Comparison of ENCODE assay signal across 1 cellular context in genomic region chr2:68722712-68723111, GRCh38.
A peak's percentile ranks its signal among the peaks of the same experiment; 100 is the strongest.
TF ChIP-seq lines count a peak whose summit lies in the region.

No MANE protein-coding gene starts in this region.

TF ChIP-seq in K562, 482 proteins besides CTCF, POLR2A, EP300 and RAD21 (continued from another document and continues in another):
- TF ChIP-seq CTCFL (IDR thresholded peaks at IDR 0.05; ENCODE audit: borderline replicate concordance, insufficient read depth, low read depth, low read length, poor library complexity, severe bottlenecking) (peak; percentile 65), MYC (IDR thresholded peaks at IDR 0.05; ENCODE audit: low read depth, low read length) (peak; percentile 50; the same call in 1 of the 2 replicates), MYC (CRISPR knock-in tag; IDR thresholded peaks at IDR 0.05; ENCODE audit: borderline replicate concordance, low read depth) (no peak), ZNF431 (CRISPR knock-in tag; IDR thresholded peaks at IDR 0.05) (no peak), ARID3B (CRISPR knock-in tag; IDR thresholded peaks at IDR 0.05; ENCODE audit: borderline replicate concordance) (no peak), SNRNP70 (optimal IDR thresholded peaks at IDR 0.05; ENCODE audit: low read depth, low read length) (no peak), TCF7L2 (IDR thresholded peaks at IDR 0.05; ENCODE audit: low read depth, low read length) (no peak), BCOR (IDR thresholded peaks at IDR 0.05) (no peak), VEZF1 (CRISPR knock-in tag; IDR thresholded peaks at IDR 0.05) (no peak), MECOM (CRISPR knock-in tag; IDR thresholded peaks at IDR 0.05) (no peak), NONO (IDR thresholded peaks at IDR 0.05; ENCODE audit: low read depth in 2 of 2, low read length in 1 of 2) (no peak), REST (CRISPR knock-in tag; IDR thresholded peaks at IDR 0.05; ENCODE audit: low read depth) (no peak), KLF10 (CRISPR knock-in tag; IDR thresholded peaks at IDR 0.05) (no peak), NUFIP1 (IDR thresholded peaks at IDR 0.05; ENCODE audit: partially characterized antibody) (no peak), SMARCE1 (IDR thresholded peaks at IDR 0.05) (no peak), KDM5B (IDR thresholded peaks at IDR 0.05; ENCODE audit: insufficient replicate concordance, low read depth, low read length) (no peak), CTBP1 (IDR thresholded peaks at IDR 0.05; ENCODE audit: borderline replicate concordance) (0 out of 2 replicates have a peak, but pooled peaks have one; percentile 14), ZBTB49 (CRISPR knock-in tag; IDR thresholded peaks at IDR 0.05; ENCODE audit: borderline replicate concordance) (no peak), ZBTB33 (CRISPR knock-in tag; IDR thresholded peaks at IDR 0.05) (peak; percentile 76), NFIX (CRISPR knock-in tag; IDR thresholded peaks at IDR 0.05; ENCODE audit: low read depth) (no peak), MGA (IDR thresholded peaks at IDR 0.05) (peak; percentile 31), ZNF239 (CRISPR knock-in tag; IDR thresholded peaks at IDR 0.05) (no peak), MXI1 (IDR thresholded peaks at IDR 0.05; ENCODE audit: low read depth, low read length) (no peak), SREBF2 (CRISPR knock-in tag; IDR thresholded peaks at IDR 0.05) (no peak)
